ENCODE assay signal across 8 cellular contexts in genomic region chr2:192876698-192877097, GRCh38.
"Had no signal": no experiment of that assay in that cellular context is flagged by ENCODE, and none has a peak within 500 bp of the region (broad histone marks: within the 10 kb centered on the region; RNA-seq: fewer than 3 reads in every experiment).

No MANE protein-coding gene starts in this region.

- H3K9me3 Mint-ChIP-seq: H9 had no signal

- H2AFZ ChIP-seq: GM23248 had no signal

- H3K4me3 ChIP-seq: GM23248, HAP-1 had no signal

- H3K4me3 Mint-ChIP-seq: H9, HFFc6 had no signal

- H3K4me1 ChIP-seq: HAP-1 had no signal

- H3K27ac ChIP-seq: GM23248 had no signal

- H3K9me3 ChIP-seq: HAP-1 had no signal

- H3K27ac Mint-ChIP-seq: HFFc6 had no signal

- H3K36me3 ChIP-seq: HAP-1 had no signal

- H3K9ac ChIP-seq: GM23248 had no signal

- ATAC-seq: HCT116 had no signal

- DNase-seq: GM23248, GOT3, H7, H9, HCEC 1CT, HFFc6 had no signal
